24 cellular contexts compared by ENCODE assay signal in genomic region chr1:191279266-191279800, GRCh38.
"Had no signal": no experiment of that assay in that cellular context is flagged by ENCODE, and none has a peak within 500 bp of the region (broad histone marks: within the 10 kb centered on the region; RNA-seq: fewer than 3 reads in every experiment).

No MANE protein-coding gene starts in this region.

- H3K4me2 ChIP-seq: hepatocyte had no signal

- H3K36me3 ChIP-seq: prostate gland, sigmoid colon, stomach, thoracic aorta, transverse colon had no signal

- H3K27me3 ChIP-seq: hepatocyte, sigmoid colon, stomach, transverse colon had no signal

- H2AFZ ChIP-seq: hepatocyte, parathyroid adenoma had no signal

- H3K4me1 ChIP-seq: parathyroid adenoma, prostate gland, sigmoid colon, stomach, transverse colon had no signal

- ATAC-seq: effector memory CD8-positive, alpha-beta T cell; left colon; left ventricle myocardium superior; naive thymus-derived CD4-positive, alpha-beta T cell; stimulated activated naive B cell treated with anti-CD40 and anti-IgM and Interleukin-4, amounts not matched to agents 10 μg/mL and 1 μg/mL and 100 μg/mL, for 72 hours had no signal

- H3K9me3 ChIP-seq: prostate gland, thoracic aorta had no signal

- H3K79me2 ChIP-seq: hepatocyte, parathyroid adenoma had no signal

- DNase-seq: effector memory CD8-positive, alpha-beta T cell; foreskin melanocyte; head of caudate nucleus; kidney; left colon; left ventricle myocardium superior; mesendoderm; naive thymus-derived CD4-positive, alpha-beta T cell; nephron progenitor cell; retina; sigmoid colon; stimulated activated CD4-positive, alpha-beta T cell treated with anti-CD3 and anti-CD28 coated beads, Interleukin-2, amount 100 ng/mL, for 24 hours; stimulated activated CD4-positive, alpha-beta T cell treated with anti-CD3 and anti-CD28 coated beads, Interleukin-4, amount 100 ng/mL, for 4 hours; stimulated activated naive B cell treated with anti-CD40 and anti-IgM and Interleukin-4, amounts not matched to agents 10 μg/mL and 1 μg/mL and 100 μg/mL, for 72 hours; stomach; substantia nigra; transverse colon had no signal

- H3K27ac ChIP-seq: hepatocyte, parathyroid adenoma, prostate gland, sigmoid colon, skin epidermis, stomach, thoracic aorta, transverse colon had no signal

- FAIRE-seq: colon, kidney had no signal

- H3K9ac ChIP-seq: parathyroid adenoma had no signal

- H3K4me3 ChIP-seq: hepatocyte, lung, prostate gland, sigmoid colon, skin epidermis, stomach, thoracic aorta, transverse colon had no signal
